13 cellular contexts compared by ENCODE assay signal in genomic region chr10:43822509-43823236, GRCh38.
DNase-seq lines count a peak whose midpoint lies in the region; ATAC-seq and TF ChIP-seq lines count a peak whose summit lies in the region.
"Had no signal": no experiment of that assay in that cellular context is flagged by ENCODE, and none has a peak within 500 bp of the region (broad histone marks: within the 10 kb centered on the region; RNA-seq: fewer than 3 reads in every experiment).

No MANE protein-coding gene starts in this region.

- no peak for TF ChIP-seq EP300 in esophagus muscularis mucosa (IDR thresholded peaks at IDR 0.05)

- intact Hi-C loops in activated CD4-positive, alpha-beta T cell treated with anti-CD3 and anti-CD28 coated beads, Interleukin-2, amount 10 ng/mL, durations not matched to agents 24 days and 14 days (cut with micrococcal nuclease) = no loop called here
- intact Hi-C loops in esophagus muscularis mucosa (cut with DNase I) (no loop called here), gastrocnemius medialis (cut with DNase I; ENCODE audit: low total_unique reads) (no loop called here), dorsolateral prefrontal cortex (cut with DNase I) (no loop called here)

- no peaks in the 10 kb centered on the region for H3K27me3 ChIP-seq in esophagus muscularis mucosa
- H3K27me3 ChIP-seq in gastrocnemius medialis = no peaks in the 10 kb centered on the region
- peaks cover 0 to 9% (median 0%) of the 10 kb centered on the region in 45 donors for H3K27me3 ChIP-seq in dorsolateral prefrontal cortex
- no peaks in the 10 kb centered on the region for H3K27me3 ChIP-seq in H7 (ENCODE audit: control insufficient read depth, insufficient read depth, low read length)

- H3K36me3 Mint-ChIP-seq in activated CD4-positive, alpha-beta T cell treated with anti-CD3 and anti-CD28 coated beads, Interleukin-2, amount 10 ng/mL, durations not matched to agents 24 days and 14 days (ENCODE audit: low read depth) = no peaks in the 10 kb centered on the region

- no peak overlapping the region for H3K4me3 Mint-ChIP-seq in activated CD4-positive, alpha-beta T cell treated with anti-CD3 and anti-CD28 coated beads, Interleukin-2, amount 10 ng/mL, durations not matched to agents 24 days and 14 days

- 73% methylated on average over 9 of the region's 9 CpGs for WGBS in esophagus muscularis mucosa

- H3K9me3 ChIP-seq in esophagus muscularis mucosa (no peaks in the 10 kb centered on the region), gastrocnemius medialis (no peaks in the 10 kb centered on the region)

- TF ChIP-seq CTCF in esophagus muscularis mucosa (IDR thresholded peaks at IDR 0.05) (no peak), gastrocnemius medialis (IDR thresholded peaks at IDR 0.05 in 4 of 5, conservative IDR thresholded peaks at IDR 0.05 in 1 of 5) (no peak), dorsolateral prefrontal cortex (IDR thresholded peaks at IDR 0.05 in 54 of 56, conservative IDR thresholded peaks at IDR 0.05 in 2 of 56; ENCODE audit: low read depth in 1 of 56, partially characterized antibody in 56 of 56) (no peak)

- no peak overlapping the region for H3K4me3 ChIP-seq in esophagus muscularis mucosa
- no peak overlapping the region for H3K4me3 ChIP-seq in gastrocnemius medialis
- no peak overlapping the region for H3K4me3 ChIP-seq in dorsolateral prefrontal cortex
- no peak overlapping the region for H3K4me3 ChIP-seq in H7 (ENCODE audit: insufficient read depth, low read depth, low read length)

- TF ChIP-seq POLR2A in esophagus muscularis mucosa (IDR thresholded peaks at IDR 0.05; ENCODE audit: low read depth) (no peak), gastrocnemius medialis (IDR thresholded peaks at IDR 0.05) (no peak)

- peaks cover 32% of the 10 kb centered on the region for H3K4me1 Mint-ChIP-seq in activated CD4-positive, alpha-beta T cell treated with anti-CD3 and anti-CD28 coated beads, Interleukin-2, amount 10 ng/mL, durations not matched to agents 24 days and 14 days

- H3K36me3 ChIP-seq in esophagus muscularis mucosa (no peaks in the 10 kb centered on the region), gastrocnemius medialis (no peaks in the 10 kb centered on the region), H7 (replicated peaks; ENCODE audit: control insufficient read depth, insufficient read depth, low read length) (no peaks in the 10 kb centered on the region)

- H3K9me3 Mint-ChIP-seq in activated CD4-positive, alpha-beta T cell treated with anti-CD3 and anti-CD28 coated beads, Interleukin-2, amount 10 ng/mL, durations not matched to agents 24 days and 14 days = no peaks in the 10 kb centered on the region

- H3K27ac ChIP-seq in esophagus muscularis mucosa (replicated peaks in 1 of 4) (peak overlapping the region in 3 of 4 donors; percentile 2 to 45 (median 13)), gastrocnemius medialis (peak overlapping the region; percentile 57 to 76 (median 73)), dorsolateral prefrontal cortex (peak overlapping the region in 1 of 59 donors; percentile 33)
- H3K27ac ChIP-seq: KMS-11 had no signal

- peak overlapping the region; percentile 39 for H3K27ac Mint-ChIP-seq in activated CD4-positive, alpha-beta T cell treated with anti-CD3 and anti-CD28 coated beads, Interleukin-2, amount 10 ng/mL, durations not matched to agents 24 days and 14 days
- H3K27ac Mint-ChIP-seq: progenitor cell of endocrine pancreas had no signal

- peaks cover 8% of the 10 kb centered on the region for H3K27me3 Mint-ChIP-seq in activated CD4-positive, alpha-beta T cell treated with anti-CD3 and anti-CD28 coated beads, Interleukin-2, amount 10 ng/mL, durations not matched to agents 24 days and 14 days

- ATAC-seq in GM18867 (IDR thresholded peaks at IDR 0.05; ENCODE audit: unreplicated experiment) (peak; percentile 48), gastrocnemius medialis (no peak)

- in situ Hi-C loops in gastrocnemius medialis (cut with MboI; ENCODE audit: low sequenced_read_pairs in 4 of 4) = no loop called here

- H3K4me1 ChIP-seq in esophagus muscularis mucosa (peaks cover 18 to 32% (median 29%) of the 10 kb centered on the region in 4 donors), gastrocnemius medialis (peaks cover 6 to 14% of the 10 kb centered on the region in 2 donors)

- DNase-seq in activated CD4-positive, alpha-beta T cell treated with anti-CD3 and anti-CD28 coated beads, Interleukin-2, amount 10 ng/mL, durations not matched to agents 24 days and 14 days = peak; percentile 51
- no peak for DNase-seq in activated CD4-positive, alpha-beta T cell treated with anti-CD3 and anti-CD28 coated beads for 1 hour
- DNase-seq in esophagus muscularis mucosa (ENCODE audit: extremely low spot score) (peak; percentile 83), gastrocnemius medialis (no peak), dorsolateral prefrontal cortex (no peak), NCI-H446 treated with DMSO at 0.1 percent for 48 hours (lab: John Stamatoyannopoulos, UW) (no peak), H7 (no peak)
- DNase-seq: DMS153, GOT3, hypothalamus had no signal

Comparison
In these comparisons a context has a peak if more than half of its experiments do, and no peak if none do; other contexts are left out.
1. DNase-seq: peak in activated CD4-positive, alpha-beta T cell treated with anti-CD3 and anti-CD28 coated beads, Interleukin-2, amount 10 ng/mL, durations not matched to agents 24 days and 14 days (single experiment) and esophagus muscularis mucosa (single experiment); none in activated CD4-positive, alpha-beta T cell treated with anti-CD3 and anti-CD28 coated beads for 1 hour (single experiment), gastrocnemius medialis (0 of 2), dorsolateral prefrontal cortex (0 of 10), NCI-H446 treated with DMSO at 0.1 percent for 48 hours (single experiment) and H7 (single experiment).